In the genomic region with DNA sequence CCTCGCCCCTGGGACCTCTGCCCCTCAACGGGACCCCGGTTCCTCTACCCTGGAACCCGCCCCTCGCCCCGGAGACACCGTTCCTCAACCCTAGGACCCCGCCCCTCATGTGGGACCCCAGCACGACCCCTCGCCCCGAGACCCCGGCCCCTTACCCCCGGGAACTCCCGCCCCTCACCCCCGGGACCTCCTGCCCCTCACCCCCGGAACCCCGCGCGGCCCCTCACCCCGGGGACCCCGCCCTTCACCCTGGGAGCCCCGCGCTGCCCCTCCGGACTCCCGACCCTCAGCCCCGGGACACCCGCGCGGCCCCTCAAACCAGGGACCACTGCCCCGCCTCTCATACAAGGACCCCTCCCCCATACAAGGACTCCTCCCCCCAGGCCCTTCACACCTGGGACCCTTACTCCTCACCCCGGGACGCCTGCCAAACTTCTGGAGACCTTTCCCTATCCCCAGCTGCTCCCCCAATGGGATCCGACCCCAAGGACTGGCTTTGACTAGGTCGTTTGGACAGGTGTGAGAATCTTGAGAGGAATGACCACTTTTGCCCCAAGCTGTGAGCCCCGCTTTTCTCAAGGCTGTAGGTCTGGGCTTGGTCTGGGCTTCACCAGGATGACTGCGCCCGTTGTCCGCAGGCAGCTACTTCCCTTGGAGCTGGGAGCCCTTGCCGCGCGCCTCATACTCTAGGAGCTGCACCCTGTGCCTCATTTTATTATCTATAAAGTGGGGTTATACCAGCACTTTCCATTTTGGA, we compare ENCODE assay signal across 8 cellular contexts. TPM values are rescaled to one million over a fixed set of nuclear protein-coding genes. Genes with fewer than 3 reads are reported as not detected.
DNase-seq lines count a peak whose midpoint lies in the region; ATAC-seq and TF ChIP-seq lines count a peak whose summit lies in the region.

No MANE protein-coding gene starts in this region.

- peak overlapping the region; percentile 99 for H2AFZ ChIP-seq in IMR-90 (replicated peaks; ENCODE audit: low read length, poor library complexity)

- H2BK5ac ChIP-seq in IMR-90 (ENCODE audit: low read depth, low read length, poor library complexity, severe bottlenecking): no peak overlapping the region

- H3K4me1 Mint-ChIP-seq in activated CD4-positive, alpha-beta memory T cell treated with anti-CD3 and anti-CD28 coated beads, Interleukin-2, amount 10 ng/mL, durations not matched to agents 7 days and 5 days: peaks cover 37% of the 10 kb centered on the region
- peaks cover 28 to 66% (median 53%) of the 10 kb centered on the region in 7 donors for H3K4me1 Mint-ChIP-seq in naive thymus-derived CD4-positive, alpha-beta T cell

- peak overlapping the region; percentile 78 for H3K4ac ChIP-seq in IMR-90 (ENCODE audit: low read depth, low read length)

- H4K20me1 ChIP-seq in IMR-90 (ENCODE audit: insufficient read depth, low read length): peaks cover 5% of the 10 kb centered on the region

- no peak for TF ChIP-seq RAD21 in IMR-90 (IDR thresholded peaks at IDR 0.05; ENCODE audit: low read length)

- H3K14ac ChIP-seq in IMR-90 (replicated peaks; ENCODE audit: low read depth, low read length): peak overlapping the region; percentile 79

- in situ Hi-C loops in IMR-90 (cut with MboI; ENCODE audit: low sequenced_read_pairs): no loop called here

- H2AK5ac ChIP-seq in IMR-90 (ENCODE audit: low read depth, low read length): no peak overlapping the region

- no peak for DNase-seq in AG09309 (ENCODE audit: low read depth)
- peak; percentile 35 for DNase-seq in IMR-90
- DNase-seq in activated CD4-positive, alpha-beta memory T cell treated with anti-CD3 and anti-CD28 coated beads, Interleukin-2, amount 10 ng/mL, durations not matched to agents 7 days and 5 days: peak; percentile 21
- DNase-seq in esophagus squamous epithelium (lab: John Stamatoyannopoulos, UW): no peak
- DNase-seq in naive thymus-derived CD4-positive, alpha-beta T cell: peak in 3 of 9 donors; percentile 3 to 27 (median 26)
- no peak for DNase-seq in NCI-H1092 treated with DMSO at 0.1 percent for 48 hours (lab: John Stamatoyannopoulos, UW)
- DNase-seq in NCI-H1092 (lab: John Stamatoyannopoulos, UW): no peak

- no peak overlapping the region; the same call in none of the 2 replicates for H3K18ac ChIP-seq in IMR-90 (ENCODE audit: low read depth, low read length)

- WGBS in IMR-90 (ENCODE audit: extremely low coverage in 2 of 2, insufficient read length in 1 of 2), 2 experiments: no CpG with 5 or more reads among the region's 41 CpGs
- 0 to 14% methylated on average over 3 to 11 of the region's 41 CpGs for WGBS in esophagus squamous epithelium, 2 donors

- H3K9me3 ChIP-seq in IMR-90 (ENCODE audit: control insufficient read depth, insufficient read depth, low read length) (no peaks in the 10 kb centered on the region), esophagus squamous epithelium (no peaks in the 10 kb centered on the region)
- no peaks in the 10 kb centered on the region for H3K9me3 ChIP-seq in naive thymus-derived CD4-positive, alpha-beta T cell (ENCODE audit: control insufficient read depth in 2 of 3, low read length in 3 of 3)

- H3K27ac ChIP-seq in IMR-90 (ENCODE audit: insufficient read depth, low read length) (peak overlapping the region; percentile 96; the same call in 1 of the 2 replicates), esophagus squamous epithelium (peak overlapping the region; percentile 89 to 98 (median 96))
- peak overlapping the region; percentile 90 for H3K27ac ChIP-seq in naive thymus-derived CD4-positive, alpha-beta T cell (ENCODE audit: low read depth, low read length)

- H3K9ac ChIP-seq in IMR-90 (ENCODE audit: low read depth, low read length): peak overlapping the region; percentile 94

- no peak overlapping the region for H3K56ac ChIP-seq in IMR-90 (ENCODE audit: extremely low read depth, insufficient read depth, low read length)

- no peaks in the 10 kb centered on the region for H3K9me3 Mint-ChIP-seq in activated CD4-positive, alpha-beta memory T cell treated with anti-CD3 and anti-CD28 coated beads, Interleukin-2, amount 10 ng/mL, durations not matched to agents 7 days and 5 days
- no peaks in the 10 kb centered on the region for H3K9me3 Mint-ChIP-seq in naive thymus-derived CD4-positive, alpha-beta T cell

- H3K4me3 ChIP-seq in AG09309 (ENCODE audit: control insufficient read depth, low read depth, low read length) (peak overlapping the region; percentile 82), IMR-90 (ENCODE audit: insufficient read depth, low read depth, low read length) (peak overlapping the region; percentile 100), esophagus squamous epithelium (peak overlapping the region; percentile 69 to 100 (median 96))
- peak overlapping the region; percentile 52 for H3K4me3 ChIP-seq in naive thymus-derived CD4-positive, alpha-beta T cell (ENCODE audit: low read length)

- H2AK9ac ChIP-seq in IMR-90 (replicated peaks; ENCODE audit: low read depth, low read length, poor library complexity): peak overlapping the region; percentile 95

- H4K8ac ChIP-seq in IMR-90 (ENCODE audit: low read depth in 2 of 2, low read length in 2 of 2): peak overlapping the region in 1 of 2 experiments; percentile 30; a peak in 1 of 4 replicates

- no peaks in the 10 kb centered on the region for H3K27me3 ChIP-seq in IMR-90 (ENCODE audit: control insufficient read depth, insufficient read depth, low read length)
- H3K27me3 ChIP-seq in esophagus squamous epithelium: no peaks in the 10 kb centered on the region
- H3K27me3 ChIP-seq in naive thymus-derived CD4-positive, alpha-beta T cell (ENCODE audit: control insufficient read depth in 2 of 2, insufficient read depth in 2 of 2, low read length in 2 of 2): no peaks in the 10 kb centered on the region

- no peak overlapping the region for H2BK15ac ChIP-seq in IMR-90 (ENCODE audit: low read depth, low read length)

- POLR2A ChIA-PET in IMR-90 (lab: Charles Lee; ENCODE audit: unreplicated experiment): no interaction called here
- POLR2A ChIA-PET in activated CD4-positive, alpha-beta memory T cell treated with anti-CD3 and anti-CD28 coated beads, Interleukin-2, amount 10 ng/mL, durations not matched to agents 7 days and 5 days (lab: Charles Lee): interaction anchor here (1.0 to 6.9 kb wide), 12 partner anchors 9 to 180 kb away, joined by 3 to 61 read pairs (median 6); partner anchors contain the start of genes C21orf58, PCNT and PRMT2
- POLR2A ChIA-PET in naive thymus-derived CD4-positive, alpha-beta T cell (lab: Charles Lee): interaction anchor here (0.5 to 2.4 kb wide), 7 partner anchors 10 to 146 kb away, joined by 3 to 9 read pairs (median 5); no protein-coding TSS in a partner anchor

- peak overlapping the region; percentile 85 for H3K4me3 Mint-ChIP-seq in activated CD4-positive, alpha-beta memory T cell treated with anti-CD3 and anti-CD28 coated beads, Interleukin-2, amount 10 ng/mL, durations not matched to agents 7 days and 5 days
- H3K4me3 Mint-ChIP-seq in naive thymus-derived CD4-positive, alpha-beta T cell: peak overlapping the region; percentile 86 to 96 (median 90)

- H3K36me3 Mint-ChIP-seq in activated CD4-positive, alpha-beta memory T cell treated with anti-CD3 and anti-CD28 coated beads, Interleukin-2, amount 10 ng/mL, durations not matched to agents 7 days and 5 days (ENCODE audit: low read depth): peaks cover 32% of the 10 kb centered on the region
- peaks cover 0 to 19% (median 5%) of the 10 kb centered on the region in 5 donors for H3K36me3 Mint-ChIP-seq in naive thymus-derived CD4-positive, alpha-beta T cell

- intact Hi-C loops in IMR-90 (cut with micrococcal nuclease): no loop called here
- intact Hi-C loops in esophagus squamous epithelium (cut with DNase I): no loop called here
- intact Hi-C loops in naive thymus-derived CD4-positive, alpha-beta T cell (cut with micrococcal nuclease): loop anchor here (2.0 to 5.0 kb wide), 5 partner anchors 91 to 487 kb away; partner anchors contain the start of genes C21orf58 (in 1 of the 2), LSS (in 1 of the 2), MCM3AP (in 1 of the 2) and PCNT (in 1 of the 2)

- peak overlapping the region; percentile 93 for H3K23ac ChIP-seq in IMR-90 (ENCODE audit: low read depth, low read length)

- peaks cover 24 to 76% of the 10 kb centered on the region in 2 experiments for H3K79me1 ChIP-seq in IMR-90 (ENCODE audit: low read depth in 1 of 2, low read length in 2 of 2)

- peak overlapping the region; percentile 79 for H3K27ac Mint-ChIP-seq in activated CD4-positive, alpha-beta memory T cell treated with anti-CD3 and anti-CD28 coated beads, Interleukin-2, amount 10 ng/mL, durations not matched to agents 7 days and 5 days
- peak overlapping the region; percentile 85 to 97 (median 90) for H3K27ac Mint-ChIP-seq in naive thymus-derived CD4-positive, alpha-beta T cell

- no peak for TF ChIP-seq POLR2A in IMR-90 (IDR thresholded peaks at IDR 0.05; ENCODE audit: low read depth, low read length)
- TF ChIP-seq POLR2A in esophagus squamous epithelium (IDR thresholded peaks at IDR 0.05): no peak

- H3K27me3 Mint-ChIP-seq in activated CD4-positive, alpha-beta memory T cell treated with anti-CD3 and anti-CD28 coated beads, Interleukin-2, amount 10 ng/mL, durations not matched to agents 7 days and 5 days: no peaks in the 10 kb centered on the region
- no peaks in the 10 kb centered on the region for H3K27me3 Mint-ChIP-seq in naive thymus-derived CD4-positive, alpha-beta T cell

- no peak overlapping the region for H2BK120ac ChIP-seq in IMR-90 (ENCODE audit: low read depth, low read length)

- H3K4me1 ChIP-seq in IMR-90 (ENCODE audit: control insufficient read depth, insufficient read depth, low read length) (peaks cover 19% of the 10 kb centered on the region), esophagus squamous epithelium (peaks cover 18 to 72% (median 36%) of the 10 kb centered on the region in 3 donors)
- H3K4me1 ChIP-seq in naive thymus-derived CD4-positive, alpha-beta T cell (ENCODE audit: control insufficient read depth in 2 of 2, insufficient read depth in 2 of 2, low read length in 2 of 2): peaks cover 4 to 17% of the 10 kb centered on the region in 2 donors

- TF ChIP-seq CTCF in AG09309 (IDR thresholded peaks at IDR 0.05; ENCODE audit: control insufficient read depth, insufficient read depth, low read depth, low read length, missing control alignments) (no peak), IMR-90 (conservative IDR thresholded peaks at IDR 0.05; ENCODE audit: low read depth, low read length) (no peak), esophagus squamous epithelium (IDR thresholded peaks at IDR 0.05) (no peak)

- CTCF ChIA-PET in IMR-90 (lab: Yijun Ruan, JAX): no interaction called here
- CTCF ChIA-PET in activated CD4-positive, alpha-beta memory T cell treated with anti-CD3 and anti-CD28 coated beads, Interleukin-2, amount 10 ng/mL, durations not matched to agents 7 days and 5 days (lab: Charles Lee): interaction anchor here (1.0 to 2.5 kb wide), 3 partner anchors 39 to 180 kb away, joined by 3 to 9 read pairs (median 4); no protein-coding TSS in a partner anchor
- CTCF ChIA-PET in naive thymus-derived CD4-positive, alpha-beta T cell (lab: Charles Lee): interaction anchor here (0.6 kb wide), 1 partner anchor 73 kb away, joined by 3 read pairs; no protein-coding TSS in a partner anchor

- no peak overlapping the region for H4K91ac ChIP-seq in IMR-90 (ENCODE audit: insufficient read depth, low read depth, low read length)

- H3K36me3 ChIP-seq in IMR-90 (ENCODE audit: control insufficient read depth, insufficient read depth, low read length): peaks cover 3% of the 10 kb centered on the region
- peaks cover 0 to 12% (median 0%) of the 10 kb centered on the region in 3 donors for H3K36me3 ChIP-seq in esophagus squamous epithelium
- H3K36me3 ChIP-seq in naive thymus-derived CD4-positive, alpha-beta T cell (ENCODE audit: control insufficient read depth in 2 of 3, insufficient read depth in 3 of 3, low read length in 3 of 3): peaks cover 0 to 9% (median 0%) of the 10 kb centered on the region in 3 experiments

- ATAC-seq in IMR-90 (ENCODE audit: low read depth) (no peak), GM21737 (IDR thresholded peaks at IDR 0.05; ENCODE audit: unreplicated experiment) (no peak)
- no peak for ATAC-seq in naive thymus-derived CD4-positive, alpha-beta T cell

- no TSS peak for BruUV-seq in IMR-90 (replicated peaks; lab: Mats Ljungman, UMichigan)

- H2BK20ac ChIP-seq in IMR-90 (ENCODE audit: low read depth, low read length): no peak overlapping the region

- dilution Hi-C loops in IMR-90 (cut with HindIII; ENCODE audit: low sequenced_read_pairs, unreplicated experiment): no loop called here

- H4K5ac ChIP-seq in IMR-90 (ENCODE audit: low read depth, low read length): no peak overlapping the region

- peak overlapping the region; percentile 100 for H3K4me2 ChIP-seq in IMR-90 (ENCODE audit: low read depth, low read length)

- peaks cover 25% of the 10 kb centered on the region for H3K9me1 ChIP-seq in IMR-90 (ENCODE audit: insufficient read depth, low read length)

RNA-seq across cellular contexts. Expression of gene DIP2A, which starts 0.8 kb away (rescaled TPM):
- total RNA-seq in IMR-90 (2012; rRNA removed) (17.9 and 19.4 TPM in 2 replicates), esophagus squamous epithelium (10 to 100 TPM; 16.7 to 40.3 (median 33.0) TPM)
- 22.7 and 24.3 TPM in 2 replicates for polyA plus RNA-seq in IMR-90 (2012; rRNA removed)
- polyA plus RNA-seq in IMR-90 (2012; cell fraction: cytosol; rRNA removed): 10.6 and 14.5 TPM in 2 replicates
- polyA plus RNA-seq in IMR-90 (2012; cell fraction: nucleus; rRNA removed; ENCODE audit: low replicate concordance): 83.5 and 90.7 TPM in 2 replicates
- total RNA-seq in activated CD4-positive, alpha-beta memory T cell treated with anti-CD3 and anti-CD28 coated beads, Interleukin-2, amount 10 ng/mL, durations not matched to agents 7 days and 5 days: 10 to 100 TPM; 52.9 to 53.2 TPM
- 100 to 1,000 TPM in 4 of 5 experiments, 10 to 100 TPM in 1; 54.7 to 118 (median 108) TPM for total RNA-seq in naive thymus-derived CD4-positive, alpha-beta T cell
- 10 to 100 TPM; 16.9 to 22.9 TPM for polyA plus RNA-seq in naive thymus-derived CD4-positive, alpha-beta T cell

Comparison
In these comparisons a context has a peak if more than half of its experiments do, and no peak if none do; other contexts are left out.
1. DNase-seq: peak in IMR-90 (single experiment) and activated CD4-positive, alpha-beta memory T cell treated with anti-CD3 and anti-CD28 coated beads, Interleukin-2, amount 10 ng/mL, durations not matched to agents 7 days and 5 days (single experiment); none in AG09309 (single experiment), esophagus squamous epithelium (single experiment), NCI-H1092 treated with DMSO at 0.1 percent for 48 hours (single experiment) and NCI-H1092 (single experiment).
2. intact Hi-C loops: an anchor here in naive thymus-derived CD4-positive, alpha-beta T cell (2.0 to 5.0 kb wide); none called in IMR-90 and esophagus squamous epithelium.
3. Peak in every context shown above with its lines, with median percentiles within 50 percentile points of each other: H3K4me3 ChIP-seq and H3K27ac ChIP-seq.